In genomic region chr1:214547747-214548146, GRCh38 we compare ENCODE assay signal across 21 cellular contexts. TPM values are rescaled to one million over a fixed set of nuclear protein-coding genes. Genes with fewer than 3 reads are reported as not detected.
DNase-seq lines count a peak whose midpoint lies in the region; ATAC-seq, FAIRE-seq and TF ChIP-seq lines count a peak whose summit lies in the region.
"Had no signal": no experiment of that assay in that cellular context is flagged by ENCODE, and none has a peak within 500 bp of the region (broad histone marks: within the 10 kb centered on the region; RNA-seq: fewer than 3 reads in every experiment).

No MANE protein-coding gene starts in this region.

- H3K4me3 ChIP-seq in bronchial epithelial cell (ENCODE audit: low read depth, low read length) (peak overlapping the region; percentile 96), mesendoderm (ENCODE audit: low read length) (no peak overlapping the region)
- H3K4me3 ChIP-seq: cardiac muscle cell had no signal

- no peak overlapping the region for H3K9ac ChIP-seq in mesendoderm (ENCODE audit: low read length)
- H3K9ac ChIP-seq: parathyroid adenoma had no signal

- H3K4ac ChIP-seq in mesendoderm (ENCODE audit: low read depth, low read length) = no peak overlapping the region

- H3K27ac ChIP-seq in mesendoderm (ENCODE audit: low read depth, low read length) = no peak overlapping the region
- H3K27ac ChIP-seq: cardiac muscle cell, parathyroid adenoma had no signal

- no peak for FAIRE-seq in bronchial epithelial cell (lab: Jason Lieb, UNC)
- FAIRE-seq: A204.1, GM12891 had no signal

- peak overlapping the region; percentile 19 for H3K4me2 ChIP-seq in mesendoderm (ENCODE audit: low read length)

- H2BK15ac ChIP-seq in mesendoderm (replicated peaks; ENCODE audit: low read depth) = no peak overlapping the region

- no peak overlapping the region for H4K8ac ChIP-seq in mesendoderm (ENCODE audit: low read depth, low read length)

- H3K4me1 Mint-ChIP-seq in T-helper 2 cell treated with Interferon-gamma antibody and Interleukin-4, amounts not matched to agents 5 μg/mL and 100 μg/mL, for 36 hours (ENCODE audit: low read depth) = peaks cover 56% of the 10 kb centered on the region

- H3K9me3 Mint-ChIP-seq in T-helper 2 cell treated with Interferon-gamma antibody and Interleukin-4, amounts not matched to agents 5 μg/mL and 100 μg/mL, for 36 hours = no peaks in the 10 kb centered on the region
- H3K9me3 Mint-ChIP-seq: CD8-positive, alpha-beta T cell had no signal

- H2BK120ac ChIP-seq in mesendoderm (ENCODE audit: low read depth, low read length) = no peak overlapping the region

- H3K36me3 Mint-ChIP-seq in T-helper 2 cell treated with Interferon-gamma antibody and Interleukin-4, amounts not matched to agents 5 μg/mL and 100 μg/mL, for 36 hours (ENCODE audit: low read depth) = no peaks in the 10 kb centered on the region
- H3K36me3 Mint-ChIP-seq: CD8-positive, alpha-beta T cell; immature natural killer cell had no signal

- no peak for DNase-seq in T-helper 2 cell treated with Interferon-gamma antibody and Interleukin-4, amounts not matched to agents 5 μg/mL and 100 μg/mL, for 36 hours (ENCODE audit: low spot score)
- DNase-seq in T-helper 2 cell (no peak), bronchial epithelial cell (ENCODE audit: low read depth) (no peak), mesendoderm (no peak), NCI-H526 treated with DMSO at 0.1 percent for 48 hours (lab: John Stamatoyannopoulos, UW) (no peak), NCI-H1105 treated with DMSO at 0.1 percent for 48 hours (lab: John Stamatoyannopoulos, UW) (no peak), SW480 (ENCODE audit: low spot score) (no peak)
- DNase-seq: activated naive CD4-positive, alpha-beta T cell treated with anti-CD3 and anti-CD28 coated beads, Interleukin-2, amount 50 U/mL, for 16 hours; CD8-positive, alpha-beta T cell; effector CD8-positive, alpha-beta T cell; immature natural killer cell; Kasumi-1; NCI-H187; NCI-H524 had no signal

- peaks cover 3% of the 10 kb centered on the region for H3K27me3 Mint-ChIP-seq in T-helper 2 cell treated with Interferon-gamma antibody and Interleukin-4, amounts not matched to agents 5 μg/mL and 100 μg/mL, for 36 hours (ENCODE audit: low read depth)

- peaks cover 3% of the 10 kb centered on the region for H3K79me1 ChIP-seq in mesendoderm (ENCODE audit: low read length)

- no peak overlapping the region for H3K27ac Mint-ChIP-seq in T-helper 2 cell treated with Interferon-gamma antibody and Interleukin-4, amounts not matched to agents 5 μg/mL and 100 μg/mL, for 36 hours
- H3K27ac Mint-ChIP-seq: CD8-positive, alpha-beta T cell; immature natural killer cell had no signal

- no peak overlapping the region for H2BK5ac ChIP-seq in mesendoderm (ENCODE audit: low read length)

- H3K18ac ChIP-seq in mesendoderm (ENCODE audit: low read length) = no peak overlapping the region

- ATAC-seq in HG02678 (IDR thresholded peaks at IDR 0.05; ENCODE audit: unreplicated experiment) = no peak
- ATAC-seq: activated CD4-positive, CD25-positive, alpha-beta regulatory T cell treated with anti-CD3 and anti-CD28 coated beads, Interleukin-2, amount 50 U/mL, for 24 hours; CD8-positive, alpha-beta T cell; HCT116 had no signal

- H2AK5ac ChIP-seq in mesendoderm (ENCODE audit: low read length) = no peak overlapping the region

- H3K4me1 ChIP-seq in mesendoderm (ENCODE audit: control insufficient read depth, low read depth, low read length) = peaks cover 23% of the 10 kb centered on the region
- H3K4me1 ChIP-seq: parathyroid adenoma had no signal

- peaks cover 82% of the 10 kb centered on the region for H3K79me2 ChIP-seq in mesendoderm (ENCODE audit: control insufficient read depth, insufficient read depth, low read length)

- no peak overlapping the region for H4K5ac ChIP-seq in mesendoderm (ENCODE audit: low read length)

- H3K4me3 Mint-ChIP-seq in T-helper 2 cell treated with Interferon-gamma antibody and Interleukin-4, amounts not matched to agents 5 μg/mL and 100 μg/mL, for 36 hours = peak overlapping the region; percentile 12
- H3K4me3 Mint-ChIP-seq: CD8-positive, alpha-beta T cell; immature natural killer cell had no signal

- H3K56ac ChIP-seq in mesendoderm (ENCODE audit: low read length) = no peak overlapping the region

- peaks cover 5% of the 10 kb centered on the region for H3K36me3 ChIP-seq in bronchial epithelial cell (ENCODE audit: control insufficient read depth, insufficient read depth, low read length)
- no peaks in the 10 kb centered on the region for H3K36me3 ChIP-seq in mesendoderm (ENCODE audit: control insufficient read depth, insufficient read depth, low read length)
- H3K36me3 ChIP-seq: cardiac muscle cell had no signal

- H3K27me3 ChIP-seq in bronchial epithelial cell (ENCODE audit: control insufficient read depth, insufficient read depth, low read length) = no peaks in the 10 kb centered on the region
- H3K27me3 ChIP-seq in mesendoderm (ENCODE audit: insufficient read depth, low read length, poor library complexity) = no peaks in the 10 kb centered on the region

- no peak for TF ChIP-seq CTCF in bronchial epithelial cell (IDR thresholded peaks at IDR 0.05; ENCODE audit: insufficient read depth, low read length, severe bottlenecking)

- no peak overlapping the region for H3K23ac ChIP-seq in mesendoderm (ENCODE audit: low read length)

RNA-seq across cellular contexts. Expression of gene PTPN14, which starts 3.7 kb away (rescaled TPM):
- 28.4 and 33.0 TPM in 2 replicates for total RNA-seq in bronchial epithelial cell
- 39.3 TPM for polyA plus RNA-seq in mesendoderm (2013, experiment 1 of 2)
- 38.7 TPM for polyA plus RNA-seq in mesendoderm (2013, experiment 2 of 2)
- total RNA-seq: CD8-positive, alpha-beta T cell had no signal

RNA-seq across cellular contexts. Expression of gene CENPF, which starts 55.2 kb away (rescaled TPM):
- total RNA-seq in bronchial epithelial cell = 0.53 and 1.7 TPM in 2 replicates
- polyA plus RNA-seq in mesendoderm (2013, experiment 1 of 2) = 51.8 TPM
- polyA plus RNA-seq in mesendoderm (2013, experiment 2 of 2) = 53.5 TPM
